2 cellular contexts compared by ENCODE assay signal in the genomic region with DNA sequence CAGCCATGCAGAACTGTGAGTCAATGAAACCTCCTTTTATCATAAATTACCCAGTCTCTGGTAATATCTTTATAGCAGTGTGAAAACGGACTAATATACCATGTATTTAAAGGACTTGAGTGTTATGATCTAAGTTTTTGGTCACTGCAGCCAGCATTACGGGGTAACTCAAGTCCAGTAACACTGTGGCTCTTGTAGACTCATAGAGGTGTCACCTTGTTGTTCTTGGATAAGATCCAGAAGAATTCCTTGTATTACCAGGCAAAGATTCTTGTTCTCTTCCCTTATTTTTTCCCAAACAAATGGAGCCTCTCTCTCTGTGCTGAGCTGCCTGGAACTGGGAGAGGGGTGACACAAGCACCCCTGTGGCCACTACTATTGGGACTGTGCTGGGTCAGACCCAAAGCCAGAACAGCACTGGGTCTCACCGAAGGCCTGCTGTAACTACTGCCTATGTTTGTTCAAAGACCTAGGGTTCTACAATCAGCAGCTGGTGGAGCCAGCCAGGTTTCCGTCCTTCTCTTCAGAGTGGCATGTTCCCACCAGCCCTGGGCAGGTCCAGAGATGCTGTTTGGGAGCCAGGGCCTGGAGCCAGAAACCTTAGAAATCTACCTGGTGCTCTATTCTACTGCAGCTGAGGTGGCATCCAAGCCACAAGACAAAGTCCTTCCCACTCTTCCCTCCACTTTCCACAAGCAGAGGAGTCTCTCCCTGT.
TF ChIP-seq lines count a peak whose summit lies in the region.

No MANE protein-coding gene starts in this region.

TF ChIP-seq in SK-N-SH, 30 proteins besides CTCF, POLR2A, EP300 and RAD21:
- TF ChIP-seq, protein P1, sequence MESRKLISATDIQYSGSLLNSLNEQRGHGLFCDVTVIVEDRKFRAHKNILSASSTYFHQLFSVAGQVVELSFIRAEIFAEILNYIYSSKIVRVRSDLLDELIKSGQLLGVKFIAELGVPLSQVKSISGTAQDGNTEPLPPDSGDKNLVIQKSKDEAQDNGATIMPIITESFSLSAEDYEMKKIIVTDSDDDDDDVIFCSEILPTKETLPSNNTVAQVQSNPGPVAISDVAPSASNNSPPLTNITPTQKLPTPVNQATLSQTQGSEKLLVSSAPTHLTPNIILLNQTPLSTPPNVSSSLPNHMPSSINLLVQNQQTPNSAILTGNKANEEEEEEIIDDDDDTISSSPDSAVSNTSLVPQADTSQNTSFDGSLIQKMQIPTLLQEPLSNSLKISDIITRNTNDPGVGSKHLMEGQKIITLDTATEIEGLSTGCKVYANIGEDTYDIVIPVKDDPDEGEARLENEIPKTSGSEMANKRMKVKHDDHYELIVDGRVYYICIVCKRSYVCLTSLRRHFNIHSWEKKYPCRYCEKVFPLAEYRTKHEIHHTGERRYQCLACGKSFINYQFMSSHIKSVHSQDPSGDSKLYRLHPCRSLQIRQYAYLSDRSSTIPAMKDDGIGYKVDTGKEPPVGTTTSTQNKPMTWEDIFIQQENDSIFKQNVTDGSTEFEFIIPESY (IDR thresholded peaks at IDR 0.05; ENCODE audit: borderline replicate concordance, low read depth): no peak
- TF ChIP-seq RCOR1 (IDR thresholded peaks at IDR 0.05; ENCODE audit: low read length) (no peak), GATA2 (CRISPR knock-in tag; IDR thresholded peaks at IDR 0.05) (no peak), NFIC (IDR thresholded peaks at IDR 0.05; ENCODE audit: borderline replicate concordance) (peak; percentile 20; the same call in 1 of the 2 replicates)
- TF ChIP-seq, protein P2, sequence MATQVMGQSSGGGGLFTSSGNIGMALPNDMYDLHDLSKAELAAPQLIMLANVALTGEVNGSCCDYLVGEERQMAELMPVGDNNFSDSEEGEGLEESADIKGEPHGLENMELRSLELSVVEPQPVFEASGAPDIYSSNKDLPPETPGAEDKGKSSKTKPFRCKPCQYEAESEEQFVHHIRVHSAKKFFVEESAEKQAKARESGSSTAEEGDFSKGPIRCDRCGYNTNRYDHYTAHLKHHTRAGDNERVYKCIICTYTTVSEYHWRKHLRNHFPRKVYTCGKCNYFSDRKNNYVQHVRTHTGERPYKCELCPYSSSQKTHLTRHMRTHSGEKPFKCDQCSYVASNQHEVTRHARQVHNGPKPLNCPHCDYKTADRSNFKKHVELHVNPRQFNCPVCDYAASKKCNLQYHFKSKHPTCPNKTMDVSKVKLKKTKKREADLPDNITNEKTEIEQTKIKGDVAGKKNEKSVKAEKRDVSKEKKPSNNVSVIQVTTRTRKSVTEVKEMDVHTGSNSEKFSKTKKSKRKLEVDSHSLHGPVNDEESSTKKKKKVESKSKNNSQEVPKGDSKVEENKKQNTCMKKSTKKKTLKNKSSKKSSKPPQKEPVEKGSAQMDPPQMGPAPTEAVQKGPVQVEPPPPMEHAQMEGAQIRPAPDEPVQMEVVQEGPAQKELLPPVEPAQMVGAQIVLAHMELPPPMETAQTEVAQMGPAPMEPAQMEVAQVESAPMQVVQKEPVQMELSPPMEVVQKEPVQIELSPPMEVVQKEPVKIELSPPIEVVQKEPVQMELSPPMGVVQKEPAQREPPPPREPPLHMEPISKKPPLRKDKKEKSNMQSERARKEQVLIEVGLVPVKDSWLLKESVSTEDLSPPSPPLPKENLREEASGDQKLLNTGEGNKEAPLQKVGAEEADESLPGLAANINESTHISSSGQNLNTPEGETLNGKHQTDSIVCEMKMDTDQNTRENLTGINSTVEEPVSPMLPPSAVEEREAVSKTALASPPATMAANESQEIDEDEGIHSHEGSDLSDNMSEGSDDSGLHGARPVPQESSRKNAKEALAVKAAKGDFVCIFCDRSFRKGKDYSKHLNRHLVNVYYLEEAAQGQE (IDR thresholded peaks at IDR 0.05; ENCODE audit: low read depth, low read length): no peak

TF ChIP-seq in SK-N-SH treated with all-trans-retinoic acid at 6 μM for 48 hours, 23 proteins besides CTCF, POLR2A, EP300 and RAD21 (continued from another document):
- no peak for TF ChIP-seq ESRRG (CRISPR knock-in tag; IDR thresholded peaks at IDR 0.05)
- no peak for TF ChIP-seq SNAI2 (CRISPR knock-in tag; IDR thresholded peaks at IDR 0.05)
- no peak for TF ChIP-seq CSDC2 (CRISPR knock-in tag; IDR thresholded peaks at IDR 0.05)
- TF ChIP-seq ZNF8 (CRISPR knock-in tag; IDR thresholded peaks at IDR 0.05): no peak
- TF ChIP-seq GLIS3 (CRISPR knock-in tag; IDR thresholded peaks at IDR 0.05): no peak
- TF ChIP-seq, protein P3, sequence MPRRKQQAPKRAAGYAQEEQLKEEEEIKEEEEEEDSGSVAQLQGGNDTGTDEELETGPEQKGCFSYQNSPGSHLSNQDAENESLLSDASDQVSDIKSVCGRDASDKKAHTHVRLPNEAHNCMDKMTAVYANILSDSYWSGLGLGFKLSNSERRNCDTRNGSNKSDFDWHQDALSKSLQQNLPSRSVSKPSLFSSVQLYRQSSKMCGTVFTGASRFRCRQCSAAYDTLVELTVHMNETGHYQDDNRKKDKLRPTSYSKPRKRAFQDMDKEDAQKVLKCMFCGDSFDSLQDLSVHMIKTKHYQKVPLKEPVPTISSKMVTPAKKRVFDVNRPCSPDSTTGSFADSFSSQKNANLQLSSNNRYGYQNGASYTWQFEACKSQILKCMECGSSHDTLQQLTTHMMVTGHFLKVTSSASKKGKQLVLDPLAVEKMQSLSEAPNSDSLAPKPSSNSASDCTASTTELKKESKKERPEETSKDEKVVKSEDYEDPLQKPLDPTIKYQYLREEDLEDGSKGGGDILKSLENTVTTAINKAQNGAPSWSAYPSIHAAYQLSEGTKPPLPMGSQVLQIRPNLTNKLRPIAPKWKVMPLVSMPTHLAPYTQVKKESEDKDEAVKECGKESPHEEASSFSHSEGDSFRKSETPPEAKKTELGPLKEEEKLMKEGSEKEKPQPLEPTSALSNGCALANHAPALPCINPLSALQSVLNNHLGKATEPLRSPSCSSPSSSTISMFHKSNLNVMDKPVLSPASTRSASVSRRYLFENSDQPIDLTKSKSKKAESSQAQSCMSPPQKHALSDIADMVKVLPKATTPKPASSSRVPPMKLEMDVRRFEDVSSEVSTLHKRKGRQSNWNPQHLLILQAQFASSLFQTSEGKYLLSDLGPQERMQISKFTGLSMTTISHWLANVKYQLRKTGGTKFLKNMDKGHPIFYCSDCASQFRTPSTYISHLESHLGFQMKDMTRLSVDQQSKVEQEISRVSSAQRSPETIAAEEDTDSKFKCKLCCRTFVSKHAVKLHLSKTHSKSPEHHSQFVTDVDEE (CRISPR knock-in tag; IDR thresholded peaks at IDR 0.05): no peak
- TF ChIP-seq, protein P4, sequence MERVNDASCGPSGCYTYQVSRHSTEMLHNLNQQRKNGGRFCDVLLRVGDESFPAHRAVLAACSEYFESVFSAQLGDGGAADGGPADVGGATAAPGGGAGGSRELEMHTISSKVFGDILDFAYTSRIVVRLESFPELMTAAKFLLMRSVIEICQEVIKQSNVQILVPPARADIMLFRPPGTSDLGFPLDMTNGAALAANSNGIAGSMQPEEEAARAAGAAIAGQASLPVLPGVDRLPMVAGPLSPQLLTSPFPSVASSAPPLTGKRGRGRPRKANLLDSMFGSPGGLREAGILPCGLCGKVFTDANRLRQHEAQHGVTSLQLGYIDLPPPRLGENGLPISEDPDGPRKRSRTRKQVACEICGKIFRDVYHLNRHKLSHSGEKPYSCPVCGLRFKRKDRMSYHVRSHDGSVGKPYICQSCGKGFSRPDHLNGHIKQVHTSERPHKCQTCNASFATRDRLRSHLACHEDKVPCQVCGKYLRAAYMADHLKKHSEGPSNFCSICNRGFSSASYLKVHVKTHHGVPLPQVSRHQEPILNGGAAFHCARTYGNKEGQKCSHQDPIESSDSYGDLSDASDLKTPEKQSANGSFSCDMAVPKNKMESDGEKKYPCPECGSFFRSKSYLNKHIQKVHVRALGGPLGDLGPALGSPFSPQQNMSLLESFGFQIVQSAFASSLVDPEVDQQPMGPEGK (CRISPR knock-in tag; IDR thresholded peaks at IDR 0.05; ENCODE audit: borderline replicate concordance): no peak
- TF ChIP-seq ISL1 (CRISPR knock-in tag; IDR thresholded peaks at IDR 0.05): no peak
- TF ChIP-seq, protein P5, sequence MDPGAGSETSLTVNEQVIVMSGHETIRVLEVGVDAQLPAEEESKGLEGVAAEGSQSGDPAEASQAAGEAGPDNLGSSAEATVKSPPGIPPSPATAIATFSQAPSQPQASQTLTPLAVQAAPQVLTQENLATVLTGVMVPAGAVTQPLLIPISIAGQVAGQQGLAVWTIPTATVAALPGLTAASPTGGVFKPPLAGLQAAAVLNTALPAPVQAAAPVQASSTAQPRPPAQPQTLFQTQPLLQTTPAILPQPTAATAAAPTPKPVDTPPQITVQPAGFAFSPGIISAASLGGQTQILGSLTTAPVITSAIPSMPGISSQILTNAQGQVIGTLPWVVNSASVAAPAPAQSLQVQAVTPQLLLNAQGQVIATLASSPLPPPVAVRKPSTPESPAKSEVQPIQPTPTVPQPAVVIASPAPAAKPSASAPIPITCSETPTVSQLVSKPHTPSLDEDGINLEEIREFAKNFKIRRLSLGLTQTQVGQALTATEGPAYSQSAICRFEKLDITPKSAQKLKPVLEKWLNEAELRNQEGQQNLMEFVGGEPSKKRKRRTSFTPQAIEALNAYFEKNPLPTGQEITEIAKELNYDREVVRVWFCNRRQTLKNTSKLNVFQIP (CRISPR knock-in tag; IDR thresholded peaks at IDR 0.05; ENCODE audit: borderline replicate concordance, low read depth): no peak
- TF ChIP-seq ARNTL (CRISPR knock-in tag; IDR thresholded peaks at IDR 0.05; ENCODE audit: borderline replicate concordance, low read depth): no peak
- TF ChIP-seq TOX (CRISPR knock-in tag; IDR thresholded peaks at IDR 0.05; ENCODE audit: borderline replicate concordance): no peak
- no peak for TF ChIP-seq ZNF565 (CRISPR knock-in tag; conservative IDR thresholded peaks at IDR 0.05; ENCODE audit: low read depth)
- TF ChIP-seq BACH2 (CRISPR knock-in tag; IDR thresholded peaks at IDR 0.05; ENCODE audit: borderline replicate concordance): no peak
TF ChIP-seq in SK-N-SH treated with all-trans-retinoic acid at 6 μM for 48 hours: peak in this region for 0.
